Comparison of ENCODE assay signal across 9 cellular contexts in the genomic region with DNA sequence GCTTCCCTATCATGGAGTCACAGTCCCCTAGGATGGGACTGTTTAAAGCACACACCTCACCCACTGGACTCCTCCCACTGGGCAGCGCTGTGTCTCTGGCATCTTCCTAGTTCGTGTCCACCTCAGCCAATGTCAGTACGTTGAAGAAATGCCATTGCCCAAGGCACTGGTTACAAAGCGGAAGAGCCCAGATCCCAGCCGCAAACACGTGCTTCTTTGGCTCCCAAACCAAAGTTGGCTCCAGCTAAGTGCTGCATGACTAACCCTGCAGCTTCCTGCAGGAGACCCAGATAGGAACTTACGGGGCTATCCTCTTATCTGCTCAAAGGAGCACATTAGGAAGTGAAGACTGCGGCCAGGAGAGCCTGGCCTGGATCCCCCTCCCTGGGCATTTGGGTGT. TPM values are rescaled to one million over a fixed set of nuclear protein-coding genes. Genes with fewer than 3 reads are reported as not detected.
DNase-seq lines count a peak whose midpoint lies in the region; FAIRE-seq and TF ChIP-seq lines count a peak whose summit lies in the region.
"Had no signal": no experiment of that assay in that cellular context is flagged by ENCODE, and none has a peak within 500 bp of the region (broad histone marks: within the 10 kb centered on the region; RNA-seq: fewer than 3 reads in every experiment).

No MANE protein-coding gene starts in this region.

- no peak overlapping the region for H2BK5ac ChIP-seq in H9 (ENCODE audit: insufficient read length, low read length)

- H2BK12ac ChIP-seq in H9 (ENCODE audit: insufficient read length, low read depth, low read length) = no peak overlapping the region

- H3K27ac ChIP-seq in H9 (ENCODE audit: insufficient read length, low read depth, low read length) = no peak overlapping the region
- H3K27ac ChIP-seq in effector memory CD4-positive, alpha-beta T cell (ENCODE audit: insufficient read depth, low read length, poor library complexity, severe bottlenecking) = no peak overlapping the region

- no peak overlapping the region for H3K14ac ChIP-seq in H9 (ENCODE audit: insufficient read depth, low read length)

- no peak overlapping the region for H4K91ac ChIP-seq in H9 (ENCODE audit: insufficient read length, low read depth, low read length)

- WGBS in H9 (ENCODE audit: extremely low coverage, insufficient read length, low lambda C conversion rate) = no CpG with 5 or more reads among the region's 8 CpGs

- no peaks in the 10 kb centered on the region for H3K23me2 ChIP-seq in H9 (ENCODE audit: insufficient read length, low read depth, low read length, poor library complexity, severe bottlenecking)

- no peaks in the 10 kb centered on the region for H3K4me1 ChIP-seq in H9 (ENCODE audit: insufficient read depth, low read length)
- peaks cover 31% of the 10 kb centered on the region for H3K4me1 ChIP-seq in effector memory CD4-positive, alpha-beta T cell (ENCODE audit: control insufficient read depth, insufficient read depth, low read length, poor library complexity, severe bottlenecking)

- H4K5ac ChIP-seq in H9 (ENCODE audit: insufficient read length, low read depth, low read length) = no peak overlapping the region

- no peak overlapping the region for H2AFZ ChIP-seq in H9 (ENCODE audit: low read length)

- H3K27me3 ChIP-seq in H9 (ENCODE audit: insufficient read depth, low read length) = no peaks in the 10 kb centered on the region
- no peaks in the 10 kb centered on the region for H3K27me3 ChIP-seq in effector memory CD4-positive, alpha-beta T cell (replicated peaks; ENCODE audit: control insufficient read depth, insufficient read depth, low read length, poor library complexity, severe bottlenecking)

- H2BK120ac ChIP-seq in H9 (ENCODE audit: low read depth, low read length, poor library complexity, severe bottlenecking) = no peak overlapping the region

- H4K20me1 ChIP-seq in H9 (ENCODE audit: control insufficient read depth, insufficient read depth, insufficient read length) = no peaks in the 10 kb centered on the region

- no peaks in the 10 kb centered on the region for H3K79me2 ChIP-seq in H9 (ENCODE audit: insufficient read depth, low read length)

- no peak overlapping the region for H3K56ac ChIP-seq in H9 (ENCODE audit: insufficient read length, low read depth, low read length)

- H3K36me3 ChIP-seq in effector memory CD4-positive, alpha-beta T cell (ENCODE audit: control insufficient read depth, insufficient read depth, low read length) = peaks cover 16% of the 10 kb centered on the region

- no peaks in the 10 kb centered on the region for H3K9me3 ChIP-seq in H9 (ENCODE audit: control insufficient read depth, low read depth, low read length)
- H3K9me3 ChIP-seq in effector memory CD4-positive, alpha-beta T cell (ENCODE audit: control insufficient read depth, low read length) = no peaks in the 10 kb centered on the region

- no peaks in the 10 kb centered on the region for H3K36me3 Mint-ChIP-seq in H9 (ENCODE audit: insufficient read depth in 1 of 3, low read depth in 3 of 3)

- no peak overlapping the region for H3K4me3 Mint-ChIP-seq in H9

- H3K23ac ChIP-seq in H9 (ENCODE audit: insufficient read length, low read depth, low read length) = no peak overlapping the region

- no peak overlapping the region for H3K4me2 ChIP-seq in H9 (ENCODE audit: insufficient read depth, insufficient read length, low read length)

- no peak overlapping the region for H4K8ac ChIP-seq in H9 (replicated peaks; ENCODE audit: insufficient read length, low read depth, low read length)

- no peak overlapping the region for H3T11ph ChIP-seq in H9 (ENCODE audit: low read length)

- H2BK20ac ChIP-seq in H9 (ENCODE audit: low read depth, low read length, poor library complexity, severe bottlenecking) = no peak overlapping the region

- no peaks in the 10 kb centered on the region for H3K4me1 Mint-ChIP-seq in H9

- H3K79me1 ChIP-seq in H9 (ENCODE audit: insufficient read depth, low read depth, low read length, poor library complexity, severe bottlenecking) = no peaks in the 10 kb centered on the region

- no peak for FAIRE-seq in GM19239 (lab: Jason Lieb, UNC)

- DNase-seq in GDM1 (lab: John Stamatoyannopoulos, UW) (peak; percentile 72), RPMI8226 (peak; percentile 32), fibroblast of mammary gland (ENCODE audit: low read depth) (peak; percentile 97), renal cortical epithelial cell (ENCODE audit: low read depth) (peak; percentile 67), H9 (no peak), GM10266 (ENCODE audit: extremely low spot score) (no peak), GM19239 (ENCODE audit: insufficient read length, low spot score) (no peak)
- no peak for DNase-seq in effector memory CD4-positive, alpha-beta T cell

- no peak overlapping the region for H2BK15ac ChIP-seq in H9 (ENCODE audit: low read depth, low read length)

- peaks cover 11% of the 10 kb centered on the region for H3K27me3 Mint-ChIP-seq in H9 (ENCODE audit: low read depth)

- no peak overlapping the region for H3K18ac ChIP-seq in H9 (ENCODE audit: insufficient read length, low read depth, low read length)

- no peak overlapping the region for H2AK5ac ChIP-seq in H9 (ENCODE audit: insufficient read length, low read length)

- H3K27ac Mint-ChIP-seq in H9 = no peak overlapping the region

- H3K9ac ChIP-seq in H9 (ENCODE audit: extremely low read depth, insufficient read length, low read length) = no peak overlapping the region

- H3K4ac ChIP-seq in H9 (ENCODE audit: low read depth, low read length) = no peak overlapping the region

- H3K4me3 ChIP-seq in fibroblast of mammary gland (ENCODE audit: control insufficient read depth, low read depth, low read length) = no peak overlapping the region
- H3K4me3 ChIP-seq in effector memory CD4-positive, alpha-beta T cell (ENCODE audit: insufficient read depth, low read depth, low read length, poor library complexity, severe bottlenecking) = no peak overlapping the region

- TF ChIP-seq CTCF in fibroblast of mammary gland (conservative IDR thresholded peaks at IDR 0.05; ENCODE audit: control insufficient read depth, insufficient read depth, low read depth, low read length) (no peak), H9 (conservative IDR thresholded peaks at IDR 0.05) (no peak), GM10266 (IDR thresholded peaks at IDR 0.05; ENCODE audit: control insufficient read depth, insufficient read depth, low read depth, missing control alignments) (no peak)

- no peaks in the 10 kb centered on the region for H3K9me3 Mint-ChIP-seq in H9

RNA-seq across cellular contexts. Expression of a gene that starts 9.3 kb away (rescaled TPM):
- total RNA-seq in renal cortical epithelial cell (0.15 and 0.17 TPM in 2 replicates), H9 (2021) (0.11 and 0.13 TPM in 2 replicates)
- total RNA-seq: epithelial cell of proximal tubule had no signal

RNA-seq across cellular contexts. Expression of a gene that starts 27.7 kb away (rescaled TPM):
- total RNA-seq in renal cortical epithelial cell = 35.4 and 44.1 TPM in 2 replicates
- 62.2 and 64.0 TPM in 2 replicates for total RNA-seq in H9 (2021)

Comparison
In these comparisons a context has a peak if more than half of its experiments do, and no peak if none do; other contexts are left out.
1. DNase-seq: peak in GDM1 (single experiment), RPMI8226 (single experiment), fibroblast of mammary gland (single experiment) and renal cortical epithelial cell (single experiment); none in H9 (single experiment), effector memory CD4-positive, alpha-beta T cell (0 of 3), GM10266 (single experiment) and GM19239 (single experiment).